1 cellular context compared by ENCODE assay signal in genomic region chr3:186570096-186570940, GRCh38.
A peak's percentile ranks its signal among the peaks of the same experiment; 100 is the strongest.
TF ChIP-seq lines count a peak whose summit lies in the region.

Gene DNAJB11, plus strand, starts transcription at chr3:186570720. Its CDS starts 178 bp downstream, at chr3:186570898.

TF ChIP-seq in K562, 482 proteins besides CTCF, POLR2A, EP300 and RAD21 (continued from another document and continues in another):
- no peak for TF ChIP-seq ZNF518B (CRISPR knock-in tag; IDR thresholded peaks at IDR 0.05)
- TF ChIP-seq PATZ1 (CRISPR knock-in tag; IDR thresholded peaks at IDR 0.05; ENCODE audit: borderline replicate concordance), result no peak
- TF ChIP-seq NR1H2 (CRISPR knock-in tag; IDR thresholded peaks at IDR 0.05), result no peak
- TF ChIP-seq PCBP2 (IDR thresholded peaks at IDR 0.05; ENCODE audit: low read depth, low read length, poor library complexity, severe bottlenecking), result no peak
- TF ChIP-seq ATF6 (CRISPR knock-in tag; IDR thresholded peaks at IDR 0.05), result no peak
- no peak for TF ChIP-seq ZNF239 (CRISPR knock-in tag; IDR thresholded peaks at IDR 0.05)
- peak; percentile 82 for TF ChIP-seq ATF3 (IDR thresholded peaks at IDR 0.05)
- TF ChIP-seq ATF3 (CRISPR knock-in tag; conservative IDR thresholded peaks at IDR 0.05), result 0 out of 2 replicates have a peak, but pooled peaks have one; percentile 11
- TF ChIP-seq ZBTB5 (IDR thresholded peaks at IDR 0.05), result no peak
- no peak for TF ChIP-seq HINFP (tag; conservative IDR thresholded peaks at IDR 0.05; ENCODE audit: low read depth)
- TF ChIP-seq CHAMP1 (IDR thresholded peaks at IDR 0.05), result no peak
- no peak for TF ChIP-seq GATAD2B (IDR thresholded peaks at IDR 0.05; ENCODE audit: borderline replicate concordance)
- no peak for TF ChIP-seq ATF2 (CRISPR knock-in tag; IDR thresholded peaks at IDR 0.05)
- TF ChIP-seq ZNF197 (CRISPR knock-in tag; IDR thresholded peaks at IDR 0.05; ENCODE audit: low read depth), result no peak
- TF ChIP-seq CC2D1A (IDR thresholded peaks at IDR 0.05), result peak; percentile 85; the same call in 1 of the 2 replicates
- TF ChIP-seq VEZF1 (CRISPR knock-in tag; IDR thresholded peaks at IDR 0.05), result peak; percentile 71; the same call in 1 of the 2 replicates
- no peak for TF ChIP-seq ZNF717 (CRISPR knock-in tag; IDR thresholded peaks at IDR 0.05)
- peak; percentile 99 for TF ChIP-seq TAF1 (IDR thresholded peaks at IDR 0.05; ENCODE audit: control insufficient read depth, extremely low read depth, insufficient read depth, low read length, severe bottlenecking)
- TF ChIP-seq MXI1 (IDR thresholded peaks at IDR 0.05; ENCODE audit: low read depth, low read length), result no peak; the same call in 1 of the 2 replicates
- TF ChIP-seq BDP1 (IDR thresholded peaks at IDR 0.05; ENCODE audit: insufficient read depth, insufficient read length), result no peak
- TF ChIP-seq HDAC8 (tag; IDR thresholded peaks at IDR 0.05), result no peak
- 0 out of 2 replicates have a peak, but pooled peaks have one; percentile 30 for TF ChIP-seq LEF1 (IDR thresholded peaks at IDR 0.05)
- TF ChIP-seq ZNF707 (CRISPR knock-in tag; conservative IDR thresholded peaks at IDR 0.05), result no peak
- peak; percentile 54 to 83; a peak in 3 of 4 replicates for TF ChIP-seq FOXK2 (conservative IDR thresholded peaks at IDR 0.05 in 1 of 2, IDR thresholded peaks at IDR 0.05 in 1 of 2; ENCODE audit: low read depth in 2 of 2)
- TF ChIP-seq ASH1L (IDR thresholded peaks at IDR 0.05; ENCODE audit: borderline replicate concordance, low read depth, partially characterized antibody), result peak; percentile 91
- TF ChIP-seq ZNF398 (CRISPR knock-in tag; IDR thresholded peaks at IDR 0.05), result no peak
- TF ChIP-seq ZBTB49 (CRISPR knock-in tag; IDR thresholded peaks at IDR 0.05; ENCODE audit: borderline replicate concordance), result no peak
- peak; percentile 99 for TF ChIP-seq CREM (IDR thresholded peaks at IDR 0.05; ENCODE audit: low read depth)
